ENCODE assay signal across 2 cellular contexts in the genomic region with DNA sequence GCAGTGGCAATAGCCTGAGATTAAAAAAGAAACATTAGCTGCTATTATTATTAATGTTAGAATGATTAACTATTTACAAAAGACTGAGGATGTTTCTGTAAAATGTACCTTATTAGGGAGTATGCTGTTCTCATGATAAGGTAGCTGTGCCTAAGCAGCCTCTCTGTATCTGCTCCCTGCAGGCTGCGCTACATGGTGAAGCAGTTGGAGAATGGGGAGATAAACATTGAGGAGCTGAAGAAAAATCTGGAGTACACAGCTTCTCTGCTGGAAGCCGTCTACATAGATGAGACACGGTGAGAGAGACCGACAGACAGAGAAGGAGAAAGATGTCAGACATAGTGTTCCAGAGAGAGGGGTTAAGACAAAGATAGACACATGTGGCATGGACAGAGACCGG.
A peak's percentile ranks its signal among the peaks of the same experiment; 100 is the strongest.
TF ChIP-seq lines count a peak whose summit lies in the region.

No MANE protein-coding gene starts in this region.

TF ChIP-seq in GM23338, 12 proteins besides CTCF, POLR2A, EP300 and RAD21 (continues in another document):
- TF ChIP-seq, protein P1, sequence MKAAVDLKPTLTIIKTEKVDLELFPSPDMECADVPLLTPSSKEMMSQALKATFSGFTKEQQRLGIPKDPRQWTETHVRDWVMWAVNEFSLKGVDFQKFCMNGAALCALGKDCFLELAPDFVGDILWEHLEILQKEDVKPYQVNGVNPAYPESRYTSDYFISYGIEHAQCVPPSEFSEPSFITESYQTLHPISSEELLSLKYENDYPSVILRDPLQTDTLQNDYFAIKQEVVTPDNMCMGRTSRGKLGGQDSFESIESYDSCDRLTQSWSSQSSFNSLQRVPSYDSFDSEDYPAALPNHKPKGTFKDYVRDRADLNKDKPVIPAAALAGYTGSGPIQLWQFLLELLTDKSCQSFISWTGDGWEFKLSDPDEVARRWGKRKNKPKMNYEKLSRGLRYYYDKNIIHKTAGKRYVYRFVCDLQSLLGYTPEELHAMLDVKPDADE (IDR thresholded peaks at IDR 0.05): no peak
- TF ChIP-seq ZNF331 (CRISPR knock-in tag; IDR thresholded peaks at IDR 0.05; ENCODE audit: low read depth) (no peak), EZH2 (IDR thresholded peaks at IDR 0.05; ENCODE audit: low read depth, unreplicated experiment) (no peak), EZH2phosphoT487 (IDR thresholded peaks at IDR 0.05; ENCODE audit: unreplicated experiment) (no peak), JUNB (IDR thresholded peaks at IDR 0.05; ENCODE audit: unreplicated experiment) (no peak), POLR2AphosphoS5 (IDR thresholded peaks at IDR 0.05; ENCODE audit: low read depth) (no peak), ZNF114 (CRISPR knock-in tag; IDR thresholded peaks at IDR 0.05) (no peak), CREB1 (CRISPR knock-in tag; IDR thresholded peaks at IDR 0.05; ENCODE audit: low read depth) (no peak), STAT1 (IDR thresholded peaks at IDR 0.05; ENCODE audit: unreplicated experiment) (no peak), NANOG (IDR thresholded peaks at IDR 0.05; ENCODE audit: borderline replicate concordance) (no peak)
- TF ChIP-seq, protein P2, sequence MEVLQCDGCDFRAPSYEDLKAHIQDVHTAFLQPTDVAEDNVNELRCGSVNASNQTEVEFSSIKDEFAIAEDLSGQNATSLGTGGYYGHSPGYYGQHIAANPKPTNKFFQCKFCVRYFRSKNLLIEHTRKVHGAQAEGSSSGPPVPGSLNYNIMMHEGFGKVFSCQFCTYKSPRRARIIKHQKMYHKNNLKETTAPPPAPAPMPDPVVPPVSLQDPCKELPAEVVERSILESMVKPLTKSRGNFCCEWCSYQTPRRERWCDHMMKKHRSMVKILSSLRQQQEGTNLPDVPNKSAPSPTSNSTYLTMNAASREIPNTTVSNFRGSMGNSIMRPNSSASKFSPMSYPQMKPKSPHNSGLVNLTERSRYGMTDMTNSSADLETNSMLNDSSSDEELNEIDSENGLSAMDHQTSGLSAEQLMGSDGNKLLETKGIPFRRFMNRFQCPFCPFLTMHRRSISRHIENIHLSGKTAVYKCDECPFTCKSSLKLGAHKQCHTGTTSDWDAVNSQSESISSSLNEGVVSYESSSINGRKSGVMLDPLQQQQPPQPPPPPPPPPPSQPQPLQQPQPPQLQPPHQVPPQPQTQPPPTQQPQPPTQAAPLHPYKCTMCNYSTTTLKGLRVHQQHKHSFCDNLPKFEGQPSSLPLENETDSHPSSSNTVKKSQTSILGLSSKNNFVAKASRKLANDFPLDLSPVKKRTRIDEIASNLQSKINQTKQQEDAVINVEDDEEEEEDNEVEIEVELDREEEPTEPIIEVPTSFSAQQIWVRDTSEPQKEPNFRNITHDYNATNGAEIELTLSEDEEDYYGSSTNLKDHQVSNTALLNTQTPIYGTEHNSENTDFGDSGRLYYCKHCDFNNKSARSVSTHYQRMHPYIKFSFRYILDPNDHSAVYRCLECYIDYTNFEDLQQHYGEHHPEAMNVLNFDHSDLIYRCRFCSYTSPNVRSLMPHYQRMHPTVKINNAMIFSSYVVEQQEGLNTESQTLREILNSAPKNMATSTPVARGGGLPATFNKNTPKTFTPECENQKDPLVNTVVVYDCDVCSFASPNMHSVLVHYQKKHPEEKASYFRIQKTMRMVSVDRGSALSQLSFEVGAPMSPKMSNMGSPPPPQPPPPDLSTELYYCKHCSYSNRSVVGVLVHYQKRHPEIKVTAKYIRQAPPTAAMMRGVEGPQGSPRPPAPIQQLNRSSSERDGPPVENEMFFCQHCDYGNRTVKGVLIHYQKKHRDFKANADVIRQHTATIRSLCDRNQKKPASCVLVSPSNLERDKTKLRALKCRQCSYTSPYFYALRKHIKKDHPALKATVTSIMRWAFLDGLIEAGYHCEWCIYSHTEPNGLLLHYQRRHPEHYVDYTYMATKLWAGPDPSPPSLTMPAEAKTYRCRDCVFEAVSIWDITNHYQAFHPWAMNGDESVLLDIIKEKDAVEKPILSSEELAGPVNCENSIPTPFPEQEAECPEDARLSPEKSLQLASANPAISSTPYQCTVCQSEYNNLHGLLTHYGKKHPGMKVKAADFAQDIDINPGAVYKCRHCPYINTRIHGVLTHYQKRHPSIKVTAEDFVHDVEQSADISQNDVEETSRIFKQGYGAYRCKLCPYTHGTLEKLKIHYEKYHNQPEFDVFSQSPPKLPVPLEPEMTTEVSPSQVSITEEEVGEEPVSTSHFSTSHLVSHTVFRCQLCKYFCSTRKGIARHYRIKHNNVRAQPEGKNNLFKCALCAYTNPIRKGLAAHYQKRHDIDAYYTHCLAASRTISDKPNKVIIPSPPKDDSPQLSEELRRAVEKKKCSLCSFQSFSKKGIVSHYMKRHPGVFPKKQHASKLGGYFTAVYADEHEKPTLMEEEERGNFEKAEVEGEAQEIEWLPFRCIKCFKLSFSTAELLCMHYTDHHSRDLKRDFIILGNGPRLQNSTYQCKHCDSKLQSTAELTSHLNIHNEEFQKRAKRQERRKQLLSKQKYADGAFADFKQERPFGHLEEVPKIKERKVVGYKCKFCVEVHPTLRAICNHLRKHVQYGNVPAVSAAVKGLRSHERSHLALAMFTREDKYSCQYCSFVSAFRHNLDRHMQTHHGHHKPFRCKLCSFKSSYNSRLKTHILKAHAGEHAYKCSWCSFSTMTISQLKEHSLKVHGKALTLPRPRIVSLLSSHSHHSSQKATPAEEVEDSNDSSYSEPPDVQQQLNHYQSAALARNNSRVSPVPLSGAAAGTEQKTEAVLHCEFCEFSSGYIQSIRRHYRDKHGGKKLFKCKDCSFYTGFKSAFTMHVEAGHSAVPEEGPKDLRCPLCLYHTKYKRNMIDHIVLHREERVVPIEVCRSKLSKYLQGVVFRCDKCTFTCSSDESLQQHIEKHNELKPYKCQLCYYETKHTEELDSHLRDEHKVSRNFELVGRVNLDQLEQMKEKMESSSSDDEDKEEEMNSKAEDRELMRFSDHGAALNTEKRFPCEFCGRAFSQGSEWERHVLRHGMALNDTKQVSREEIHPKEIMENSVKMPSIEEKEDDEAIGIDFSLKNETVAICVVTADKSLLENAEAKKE (CRISPR knock-in tag; IDR thresholded peaks at IDR 0.05): no peak

TF ChIP-seq in K562, 482 proteins besides CTCF, POLR2A, EP300 and RAD21:
- TF ChIP-seq RBM34 (IDR thresholded peaks at IDR 0.05; ENCODE audit: borderline replicate concordance, insufficient read depth, low read length) (no peak), KDM1A (IDR thresholded peaks at IDR 0.05) (peak in 1 of 2 experiments; percentile 20; a peak in 1 of 4 replicates), XRCC4 (IDR thresholded peaks at IDR 0.05; ENCODE audit: extremely low read depth, insufficient read depth, insufficient read length) (no peak), TAL1 (IDR thresholded peaks at IDR 0.05) (peak; percentile 46; the same call in 1 of the 2 replicates), CBFA2T3 (IDR thresholded peaks at IDR 0.05) (peak; percentile 78), ARID1B (IDR thresholded peaks at IDR 0.05) (peak; percentile 36; the same call in 1 of the 2 replicates), MCM5 (IDR thresholded peaks at IDR 0.05; ENCODE audit: low read depth) (no peak), ZNF586 (CRISPR knock-in tag; conservative IDR thresholded peaks at IDR 0.05) (no peak), NR2C1 (IDR thresholded peaks at IDR 0.05) (no peak), NR2C1 (tag; IDR thresholded peaks at IDR 0.05) (no peak), TCF3 (CRISPR knock-in tag; IDR thresholded peaks at IDR 0.05) (peak; percentile 67), CBFA2T2 (conservative IDR thresholded peaks at IDR 0.05) (peak; percentile 62; the same call in 1 of the 2 replicates), NCOR1 (IDR thresholded peaks at IDR 0.05) (peak; percentile 64), ZKSCAN3 (CRISPR knock-in tag; IDR thresholded peaks at IDR 0.05) (no peak)
- TF ChIP-seq, protein P3, sequence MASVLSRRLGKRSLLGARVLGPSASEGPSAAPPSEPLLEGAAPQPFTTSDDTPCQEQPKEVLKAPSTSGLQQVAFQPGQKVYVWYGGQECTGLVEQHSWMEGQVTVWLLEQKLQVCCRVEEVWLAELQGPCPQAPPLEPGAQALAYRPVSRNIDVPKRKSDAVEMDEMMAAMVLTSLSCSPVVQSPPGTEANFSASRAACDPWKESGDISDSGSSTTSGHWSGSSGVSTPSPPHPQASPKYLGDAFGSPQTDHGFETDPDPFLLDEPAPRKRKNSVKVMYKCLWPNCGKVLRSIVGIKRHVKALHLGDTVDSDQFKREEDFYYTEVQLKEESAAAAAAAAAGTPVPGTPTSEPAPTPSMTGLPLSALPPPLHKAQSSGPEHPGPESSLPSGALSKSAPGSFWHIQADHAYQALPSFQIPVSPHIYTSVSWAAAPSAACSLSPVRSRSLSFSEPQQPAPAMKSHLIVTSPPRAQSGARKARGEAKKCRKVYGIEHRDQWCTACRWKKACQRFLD (CRISPR knock-in tag; IDR thresholded peaks at IDR 0.05): no peak
- TF ChIP-seq, protein P4, sequence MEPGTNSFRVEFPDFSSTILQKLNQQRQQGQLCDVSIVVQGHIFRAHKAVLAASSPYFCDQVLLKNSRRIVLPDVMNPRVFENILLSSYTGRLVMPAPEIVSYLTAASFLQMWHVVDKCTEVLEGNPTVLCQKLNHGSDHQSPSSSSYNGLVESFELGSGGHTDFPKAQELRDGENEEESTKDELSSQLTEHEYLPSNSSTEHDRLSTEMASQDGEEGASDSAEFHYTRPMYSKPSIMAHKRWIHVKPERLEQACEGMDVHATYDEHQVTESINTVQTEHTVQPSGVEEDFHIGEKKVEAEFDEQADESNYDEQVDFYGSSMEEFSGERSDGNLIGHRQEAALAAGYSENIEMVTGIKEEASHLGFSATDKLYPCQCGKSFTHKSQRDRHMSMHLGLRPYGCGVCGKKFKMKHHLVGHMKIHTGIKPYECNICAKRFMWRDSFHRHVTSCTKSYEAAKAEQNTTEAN (CRISPR knock-in tag; IDR thresholded peaks at IDR 0.05): no peak
- TF ChIP-seq, protein P5, sequence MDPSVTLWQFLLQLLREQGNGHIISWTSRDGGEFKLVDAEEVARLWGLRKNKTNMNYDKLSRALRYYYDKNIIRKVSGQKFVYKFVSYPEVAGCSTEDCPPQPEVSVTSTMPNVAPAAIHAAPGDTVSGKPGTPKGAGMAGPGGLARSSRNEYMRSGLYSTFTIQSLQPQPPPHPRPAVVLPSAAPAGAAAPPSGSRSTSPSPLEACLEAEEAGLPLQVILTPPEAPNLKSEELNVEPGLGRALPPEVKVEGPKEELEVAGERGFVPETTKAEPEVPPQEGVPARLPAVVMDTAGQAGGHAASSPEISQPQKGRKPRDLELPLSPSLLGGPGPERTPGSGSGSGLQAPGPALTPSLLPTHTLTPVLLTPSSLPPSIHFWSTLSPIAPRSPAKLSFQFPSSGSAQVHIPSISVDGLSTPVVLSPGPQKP (CRISPR knock-in tag; IDR thresholded peaks at IDR 0.05): no peak
